Comparison of ENCODE assay signal across 9 cellular contexts in the genomic region with DNA sequence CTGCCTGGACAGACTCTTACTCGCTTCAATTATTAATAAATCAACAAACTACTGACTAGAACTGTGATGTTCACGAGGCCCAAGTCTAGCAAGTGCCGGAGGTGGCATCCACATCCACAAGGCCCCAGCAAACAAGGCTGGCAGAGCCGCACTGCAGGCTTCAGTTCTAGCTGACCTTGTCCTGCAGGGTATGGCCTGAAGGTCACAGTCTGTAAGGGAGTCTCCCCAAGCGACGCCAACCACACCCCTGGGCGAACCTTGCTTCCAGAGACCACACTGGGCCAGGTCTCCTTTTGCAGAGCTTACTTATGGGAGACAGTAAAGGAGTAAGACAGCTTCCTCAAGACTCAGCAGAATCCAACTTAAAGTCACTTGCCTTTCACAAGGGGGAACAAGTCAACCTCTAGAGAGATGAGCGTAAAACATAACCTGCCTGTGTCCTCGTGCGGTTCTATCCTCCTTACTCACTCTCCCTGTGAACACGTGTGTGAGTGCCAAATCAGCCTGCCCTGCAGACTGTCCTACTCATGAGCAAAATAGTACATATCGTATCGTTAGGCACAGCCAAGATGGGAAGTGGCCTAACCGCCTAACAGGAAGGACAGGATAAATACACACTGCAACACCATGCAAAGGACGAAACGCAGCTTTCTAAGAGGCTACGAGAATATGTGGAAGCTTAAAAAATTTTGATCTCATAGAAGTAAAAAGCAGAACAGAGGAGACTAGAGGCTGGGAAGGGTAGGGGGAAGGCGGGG. TPM values are rescaled to one million over a fixed set of nuclear protein-coding genes. Genes with fewer than 3 reads are reported as not detected.
A peak's percentile ranks its signal among the peaks of the same experiment; 100 is the strongest.
DNase-seq lines count a peak whose midpoint lies in the region; ATAC-seq, FAIRE-seq and TF ChIP-seq lines count a peak whose summit lies in the region.
"Had no signal": no experiment of that assay in that cellular context is flagged by ENCODE, and none has a peak within 500 bp of the region (broad histone marks: within the 10 kb centered on the region; RNA-seq: fewer than 3 reads in every experiment).

No MANE protein-coding gene starts in this region.

- H3K79me2 ChIP-seq in mammary epithelial cell (ENCODE audit: insufficient read depth, low read length) (peaks cover 79% of the 10 kb centered on the region), SK-N-SH (ENCODE audit: insufficient read depth) (no peaks in the 10 kb centered on the region)

- H3F3A ChIP-seq in SK-N-SH (replicated peaks; ENCODE audit: insufficient read depth), result no peaks in the 10 kb centered on the region

- TF ChIP-seq CTCF in breast epithelium (IDR thresholded peaks at IDR 0.05) (no peak), mammary epithelial cell (conservative IDR thresholded peaks at IDR 0.05 in 1 of 2, IDR thresholded peaks at IDR 0.05 in 1 of 2; ENCODE audit: extremely low read depth in 1 of 2, insufficient read depth in 1 of 2, low read depth in 1 of 2, low read length in 2 of 2) (no peak), cardiac fibroblast (IDR thresholded peaks at IDR 0.05; ENCODE audit: low read depth, low read length) (no peak), SK-N-SH (IDR thresholded peaks at IDR 0.05) (no peak)

- CTCF ChIA-PET in mammary epithelial cell (lab: Charles Lee; ENCODE audit: low non-redundant PET), result no interaction called here
- CTCF ChIA-PET in SK-N-SH (lab: Yijun Ruan, JAX), result interaction anchor here (2.3 kb wide), 1 partner anchor 20 kb away, joined by 6 read pairs; no protein-coding TSS in a partner anchor

- in situ Hi-C loops in mammary epithelial cell (cut with MboI; ENCODE audit: low sequenced_read_pairs in 2 of 2), result no loop called here

- DNase-seq in breast epithelium (ENCODE audit: low spot score in 2 of 2) (peak in 1 of 2 donors; percentile 70), mammary epithelial cell (no peak), cardiac fibroblast (ENCODE audit: low read depth in 2 of 2) (peak; percentile 44 to 56), urothelium cell line (ENCODE audit: low spot score) (no peak), SK-N-SH (no peak)
- DNase-seq: NCI-H2171 treated with DMSO at 0.1 percent for 48 hours had no signal

- H2AFZ ChIP-seq in mammary epithelial cell (ENCODE audit: low read depth, low read length) (no peak overlapping the region), SK-N-SH (ENCODE audit: low read depth) (no peak overlapping the region)

- H3K9me3 ChIP-seq in breast epithelium (no peaks in the 10 kb centered on the region), mammary epithelial cell (replicated peaks; ENCODE audit: insufficient read depth, low read length) (no peaks in the 10 kb centered on the region), mucosa of rectum (ENCODE audit: control insufficient read depth in 2 of 2, low read length in 2 of 2) (no peaks in the 10 kb centered on the region), SK-N-SH (no peaks in the 10 kb centered on the region)

- intact Hi-C loops in breast epithelium (cut with DNase I; ENCODE audit: low total_unique reads) (no loop called here), mammary epithelial cell (cut with micrococcal nuclease) (no loop called here)

- no peak for TF ChIP-seq RAD21 in SK-N-SH (IDR thresholded peaks at IDR 0.05; ENCODE audit: low read length)

- dilution Hi-C loops in mammary epithelial cell (cut with HindIII; ENCODE audit: low sequenced_read_pairs), result no loop called here

- no peaks in the 10 kb centered on the region for H3K36me3 ChIP-seq in breast epithelium
- no peaks in the 10 kb centered on the region for H3K36me3 ChIP-seq in mammary epithelial cell (ENCODE audit: insufficient read depth, low read length)
- peaks cover 0 to 3% of the 10 kb centered on the region in 2 donors for H3K36me3 ChIP-seq in mucosa of rectum (ENCODE audit: control insufficient read depth in 2 of 2, insufficient read depth in 2 of 2, low read length in 2 of 2)
- peaks cover 0 to 4% of the 10 kb centered on the region in 2 experiments for H3K36me3 ChIP-seq in SK-N-SH (replicated peaks in 1 of 2; ENCODE audit: control insufficient read depth in 1 of 2, insufficient read depth in 2 of 2, low read length in 1 of 2)

- H3K27ac ChIP-seq in breast epithelium, result peak overlapping the region; percentile 62 to 75
- no peak overlapping the region for H3K27ac ChIP-seq in mammary epithelial cell (ENCODE audit: insufficient read depth, low read depth, low read length)
- H3K27ac ChIP-seq in mucosa of rectum (ENCODE audit: low read depth in 2 of 2, low read length in 2 of 2), result peak overlapping the region; percentile 72 to 89
- no peak overlapping the region for H3K27ac ChIP-seq in SK-N-SH (ENCODE audit: low read depth in 2 of 2, low read length in 1 of 2)

- POLR2A ChIA-PET in SK-N-SH (lab: Yijun Ruan, JAX), result no interaction called here

- TF ChIP-seq EP300 in SK-N-SH (IDR thresholded peaks at IDR 0.05; ENCODE audit: borderline replicate concordance in 1 of 2, low read depth in 1 of 2, low read length in 1 of 2), result no peak

- no peaks in the 10 kb centered on the region for H3K27me3 ChIP-seq in breast epithelium
- H3K27me3 ChIP-seq in mammary epithelial cell (ENCODE audit: insufficient read depth, low read length), result no peaks in the 10 kb centered on the region
- no peaks in the 10 kb centered on the region for H3K27me3 ChIP-seq in mucosa of rectum (ENCODE audit: control insufficient read depth in 2 of 2, insufficient read depth in 2 of 2, low read length in 2 of 2)
- H3K27me3 ChIP-seq in SK-N-SH (ENCODE audit: insufficient read depth), result no peaks in the 10 kb centered on the region

- H3K4me2 ChIP-seq in mammary epithelial cell (ENCODE audit: insufficient read depth, low read depth, low read length) (no peak overlapping the region), SK-N-SH (no peak overlapping the region)

- no peak for TF ChIP-seq POLR2A in breast epithelium (IDR thresholded peaks at IDR 0.05)

- H3K9ac ChIP-seq in mammary epithelial cell (ENCODE audit: insufficient read depth, low read length) (no peak overlapping the region), mucosa of rectum (ENCODE audit: low read depth in 1 of 2, low read length in 2 of 2) (peak overlapping the region; percentile 8 to 49), SK-N-SH (no peak overlapping the region)

- FAIRE-seq in urothelium cell line (lab: Jason Lieb, UNC), result peak; percentile 20

- H4K20me1 ChIP-seq in mammary epithelial cell (ENCODE audit: insufficient read depth, low read length), result no peaks in the 10 kb centered on the region
- H4K20me1 ChIP-seq in SK-N-SH (ENCODE audit: insufficient read depth), result 0 out of 2 replicates have a peak, but pooled peaks cover 11% of the 10 kb centered on the region

- no peak for ATAC-seq in GM21825 (IDR thresholded peaks at IDR 0.05; ENCODE audit: unreplicated experiment)
- no peak for ATAC-seq in HG02571 (IDR thresholded peaks at IDR 0.05; ENCODE audit: unreplicated experiment)

- 98% methylated on average over 17 of the region's 18 CpGs for WGBS in mammary epithelial cell (ENCODE audit: low coverage, missing lambda C conversion rate)
- 96% methylated on average over 13 of the region's 18 CpGs for WGBS in SK-N-SH (ENCODE audit: low lambda C conversion rate)

- BruUV-seq in mammary epithelial cell (replicated peaks; lab: Mats Ljungman, UMichigan), result no TSS peak

- H3K4me3 ChIP-seq in breast epithelium (no peak overlapping the region), mammary epithelial cell (replicated peaks in 1 of 3; ENCODE audit: insufficient read depth in 1 of 3, low read depth in 2 of 3, low read length in 3 of 3) (no peak overlapping the region), cardiac fibroblast (replicated peaks in 1 of 2; ENCODE audit: low read depth in 2 of 2, low read length in 2 of 2) (no peak overlapping the region), mucosa of rectum (ENCODE audit: low read length in 2 of 2) (peak overlapping the region in 1 of 2 donors; percentile 32), SK-N-SH (ENCODE audit: low read depth in 2 of 2, low read length in 1 of 2) (no peak overlapping the region)

- H3K4me1 ChIP-seq in breast epithelium (peaks cover 5 to 21% of the 10 kb centered on the region in 2 donors), mammary epithelial cell (ENCODE audit: insufficient read depth, low read length) (peaks cover 51% of the 10 kb centered on the region), mucosa of rectum (ENCODE audit: control insufficient read depth in 2 of 2, insufficient read depth in 2 of 2, low read length in 2 of 2) (peaks cover 65 to 85% of the 10 kb centered on the region in 2 donors), SK-N-SH (ENCODE audit: control insufficient read depth in 1 of 2, insufficient read depth in 2 of 2, low read depth in 1 of 2, low read length in 1 of 2) (peaks cover 6 to 21% of the 10 kb centered on the region in 2 experiments; a peak in 2 of 4 replicates)

- no peaks in the 10 kb centered on the region for H3K9me2 ChIP-seq in SK-N-SH

TF ChIP-seq in SK-N-SH, 30 proteins besides CTCF, POLR2A, EP300 and RAD21 (continues in another document):
- TF ChIP-seq RXRA (IDR thresholded peaks at IDR 0.05; ENCODE audit: borderline replicate concordance, low read depth) (no peak), NFIC (IDR thresholded peaks at IDR 0.05; ENCODE audit: borderline replicate concordance) (no peak), RCOR1 (IDR thresholded peaks at IDR 0.05; ENCODE audit: low read length) (no peak), EZH2phosphoT487 (IDR thresholded peaks at IDR 0.05; ENCODE audit: borderline replicate concordance, low read depth) (no peak)

RNA-seq across cellular contexts. Expression of a gene that starts 22.7 kb away (rescaled TPM):
- total RNA-seq in breast epithelium, result 10 to 100 TPM; 17.0 to 39.7 (median 22.8) TPM
- 10 to 100 TPM; 16.2 to 51.8 TPM for total RNA-seq in mammary epithelial cell
- 9.3 TPM for polyA plus RNA-seq in mammary epithelial cell
- polyA minus RNA-seq in mammary epithelial cell, result 37.8 TPM
- polyA plus RNA-seq in SK-N-SH (2012; rRNA removed), result 5.2 and 5.6 TPM in 2 replicates
- 2.2 and 3.6 TPM in 2 replicates for polyA plus RNA-seq in SK-N-SH (2012; cell fraction: cytosol; rRNA removed)
- 11.3 and 11.7 TPM in 2 replicates for polyA plus RNA-seq in SK-N-SH (2012; cell fraction: nucleus; rRNA removed)

Comparison
In these comparisons a context has a peak if more than half of its experiments do, and no peak if none do; other contexts are left out.
1. H3K27ac ChIP-seq: peak in breast epithelium (2 of 2) and mucosa of rectum (2 of 2); none in mammary epithelial cell (single experiment) and SK-N-SH (0 of 2).
2. DNase-seq: peak in cardiac fibroblast (2 of 2); none in mammary epithelial cell (single experiment), urothelium cell line (single experiment) and SK-N-SH (single experiment).
3. H3K9ac ChIP-seq: peak in mucosa of rectum (2 of 2); none in mammary epithelial cell (single experiment) and SK-N-SH (single experiment).